ENCODE assay signal across 12 cellular contexts in the genomic region with DNA sequence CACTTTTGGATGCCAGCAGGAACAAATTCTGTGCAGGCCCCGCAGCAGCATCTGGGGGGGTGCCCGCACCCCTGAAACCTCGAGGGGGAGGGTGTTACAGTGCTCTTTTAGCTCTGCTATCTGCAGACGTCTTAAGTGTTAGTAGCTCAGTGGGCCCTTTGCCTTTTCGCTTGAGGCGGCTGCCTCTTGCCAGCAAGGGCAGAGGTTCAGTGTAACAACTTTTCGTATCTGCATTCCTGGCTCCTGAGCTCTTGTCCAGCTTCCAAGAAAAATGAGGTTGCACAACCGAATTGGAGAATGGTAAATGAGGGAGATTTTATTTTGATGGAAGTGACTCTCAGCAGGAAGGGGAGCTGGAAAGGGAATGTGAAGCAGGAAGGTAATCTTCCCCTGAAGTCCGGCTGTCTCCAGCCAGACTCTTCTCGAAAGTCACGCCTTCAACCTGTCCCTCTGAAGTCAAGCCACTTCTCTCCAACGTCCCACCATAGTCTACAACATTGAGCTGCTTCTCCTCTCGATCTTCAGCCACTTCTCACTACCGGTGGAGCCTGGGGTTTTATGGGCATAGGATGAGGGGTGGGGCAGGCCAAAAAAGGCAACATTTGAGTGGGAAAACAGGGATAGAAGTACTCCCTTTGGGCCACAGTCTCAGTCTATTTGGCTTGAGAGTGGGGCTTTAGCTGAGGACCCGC. TPM values are rescaled to one million over a fixed set of nuclear protein-coding genes. Genes with fewer than 3 reads are reported as not detected.
A peak's percentile ranks its signal among the peaks of the same experiment; 100 is the strongest.
DNase-seq lines count a peak whose midpoint lies in the region; ATAC-seq and TF ChIP-seq lines count a peak whose summit lies in the region.
"Had no signal": no experiment of that assay in that cellular context is flagged by ENCODE, and none has a peak within 500 bp of the region (broad histone marks: within the 10 kb centered on the region; RNA-seq: fewer than 3 reads in every experiment).

No MANE protein-coding gene starts in this region.

- intact Hi-C loops in A673 (cut with micrococcal nuclease; ENCODE audit: unreplicated experiment) (no loop called here), spleen (cut with DNase I; ENCODE audit: low total_unique reads) (no loop called here)
- intact Hi-C loops in activated naive CD4-positive, alpha-beta T cell treated with anti-CD3 and anti-CD28 coated beads for 36 hours (cut with micrococcal nuclease): no loop called here

- no peak for TF ChIP-seq POLR2A in spleen (IDR thresholded peaks at IDR 0.05)

- BruUV-seq in A673 (replicated peaks; lab: Mats Ljungman, UMichigan): no TSS peak

- no peak overlapping the region for H3K27ac ChIP-seq in A673 (ENCODE audit: low read depth, low read length, poor library complexity, severe bottlenecking)
- no peak overlapping the region for H3K27ac ChIP-seq in spleen
- H3K27ac ChIP-seq: A549 had no signal

- H3K4me1 ChIP-seq in A673 (ENCODE audit: insufficient read depth, low read length, poor library complexity, severe bottlenecking) (peaks cover 10% of the 10 kb centered on the region), spleen (no peaks in the 10 kb centered on the region)
- H3K4me1 ChIP-seq: A549 had no signal

- H3K36me3 Mint-ChIP-seq in activated naive CD4-positive, alpha-beta T cell treated with anti-CD3 and anti-CD28 coated beads for 36 hours (ENCODE audit: low read depth): peaks cover 12% of the 10 kb centered on the region

- H3K36me3 ChIP-seq in A673 (ENCODE audit: insufficient read depth, low read length, poor library complexity, severe bottlenecking) (no peaks in the 10 kb centered on the region), MG63 (no peaks in the 10 kb centered on the region), spleen (peaks cover 0 to 8% (median 0%) of the 10 kb centered on the region in 6 donors)

- H3K27me3 Mint-ChIP-seq in activated naive CD4-positive, alpha-beta T cell treated with anti-CD3 and anti-CD28 coated beads for 36 hours (ENCODE audit: low read depth): no peaks in the 10 kb centered on the region
- H3K27me3 Mint-ChIP-seq: dendritic cell treated with granulocyte-macrophage colony-stimulating factor and Interleukin-4, amounts not matched to agents 40 ng/mL and 50 ng/mL, for 4 days had no signal

- H3K27me3 ChIP-seq in A673 (replicated peaks; ENCODE audit: insufficient read depth, low read depth, low read length, poor library complexity): no peaks in the 10 kb centered on the region
- no peaks in the 10 kb centered on the region for H3K27me3 ChIP-seq in MG63
- no peaks in the 10 kb centered on the region for H3K27me3 ChIP-seq in spleen (replicated peaks in 1 of 7)

- H3K4me3 Mint-ChIP-seq in activated naive CD4-positive, alpha-beta T cell treated with anti-CD3 and anti-CD28 coated beads for 36 hours: no peak overlapping the region
- H3K4me3 Mint-ChIP-seq: dendritic cell treated with granulocyte-macrophage colony-stimulating factor and Interleukin-4, amounts not matched to agents 40 ng/mL and 50 ng/mL, for 4 days had no signal

- TF ChIP-seq CTCF in A673 (conservative IDR thresholded peaks at IDR 0.05; ENCODE audit: low read depth, low read length): no peak
- no peak for TF ChIP-seq CTCF in spleen (IDR thresholded peaks at IDR 0.05 in 8 of 11, conservative IDR thresholded peaks at IDR 0.05 in 3 of 11)

- no peak overlapping the region for H3K27ac Mint-ChIP-seq in activated naive CD4-positive, alpha-beta T cell treated with anti-CD3 and anti-CD28 coated beads for 36 hours
- H3K27ac Mint-ChIP-seq: dendritic cell treated with granulocyte-macrophage colony-stimulating factor and Interleukin-4, amounts not matched to agents 40 ng/mL and 50 ng/mL, for 4 days had no signal

- no peaks in the 10 kb centered on the region for H3K9me3 Mint-ChIP-seq in activated naive CD4-positive, alpha-beta T cell treated with anti-CD3 and anti-CD28 coated beads for 36 hours
- H3K9me3 Mint-ChIP-seq: dendritic cell treated with granulocyte-macrophage colony-stimulating factor and Interleukin-4, amounts not matched to agents 40 ng/mL and 50 ng/mL, for 4 days had no signal

- POLR2A ChIA-PET in A673 (lab: Charles Lee; ENCODE audit: low non-redundant PET): no interaction called here

- WGBS in spleen, 5 donors: 84 to 95% (median 93%) methylated on average over 14 to 15 of the region's 15 CpGs

- no peaks in the 10 kb centered on the region for H3K4me1 Mint-ChIP-seq in activated naive CD4-positive, alpha-beta T cell treated with anti-CD3 and anti-CD28 coated beads for 36 hours (ENCODE audit: low read depth)

- H3K9me3 ChIP-seq in A673 (ENCODE audit: low read depth, low read length, poor library complexity, severe bottlenecking) (no peaks in the 10 kb centered on the region), MG63 (no peaks in the 10 kb centered on the region), spleen (no peaks in the 10 kb centered on the region)
- H3K9me3 ChIP-seq: A549 had no signal

- CTCF ChIA-PET in A673 (lab: Charles Lee): no interaction called here
- CTCF ChIA-PET in activated naive CD4-positive, alpha-beta T cell treated with anti-CD3 and anti-CD28 coated beads for 36 hours (lab: Charles Lee): no interaction called here

- ATAC-seq in HG03460 (IDR thresholded peaks at IDR 0.05; ENCODE audit: unreplicated experiment): no peak
- ATAC-seq: A549; activated CD4-positive, CD25-positive, alpha-beta regulatory T cell treated with anti-CD3 and anti-CD28 coated beads, Interleukin-2, amount 50 U/mL, for 24 hours had no signal

- no peak overlapping the region for H3K4me3 ChIP-seq in A673 (ENCODE audit: low read depth, low read length, poor library complexity, severe bottlenecking)
- no peak overlapping the region for H3K4me3 ChIP-seq in MG63
- no peak overlapping the region for H3K4me3 ChIP-seq in spleen
- H3K4me3 ChIP-seq: A549 had no signal

- DNase-seq in A673 (ENCODE audit: low spot score) (peak; percentile 5), MG63 (peak; percentile 65), fibroblast of gingiva (ENCODE audit: low read depth) (peak; percentile 81), non-pigmented ciliary epithelial cell (ENCODE audit: low read depth) (peak; percentile 31), spleen (no peak), NCI-H1436 (lab: John Stamatoyannopoulos, UW) (no peak)
- no peak for DNase-seq in activated naive CD4-positive, alpha-beta T cell treated with anti-CD3 and anti-CD28 coated beads for 36 hours
- DNase-seq: NCI-H510A treated with DMSO at 0.1 percent for 48 hours had no signal

RNA-seq across cellular contexts. Expression of gene TAS2R50, which starts 17.8 kb away (rescaled TPM):
- total RNA-seq in A673 (2021) (1.6 and 2.7 TPM in 2 replicates), spleen (1 to 10 TPM; 2.2 to 7.1 (median 4.4) TPM)
- total RNA-seq in MG63 (2014; rRNA removed; shearing (Covaris generic); ENCODE audit: low replicate concordance): not detected in 2 replicates
- total RNA-seq in activated naive CD4-positive, alpha-beta T cell treated with anti-CD3 and anti-CD28 coated beads for 36 hours: under 1 TPM in 1 of 2 experiments, not detected in 1; 0.36 TPM
- under 1 TPM in 1 of 3 donors, not detected in 2; 0.10 TPM for polyA plus RNA-seq in spleen

RNA-seq across cellular contexts. Expression of gene TAS2R20, which starts 29.2 kb away (rescaled TPM):
- total RNA-seq in A673 (2021): 2.7 and 3.0 TPM in 2 replicates
- not detected in 2 replicates for total RNA-seq in MG63 (2014; rRNA removed; shearing (Covaris generic); ENCODE audit: low replicate concordance)
- under 1 TPM; 0.54 to 0.60 TPM for total RNA-seq in activated naive CD4-positive, alpha-beta T cell treated with anti-CD3 and anti-CD28 coated beads for 36 hours
- 1 to 10 TPM; 2.1 to 9.8 (median 5.8) TPM for total RNA-seq in spleen
- polyA plus RNA-seq in spleen: under 1 TPM; 0.24 to 0.32 (median 0.27) TPM

RNA-seq across cellular contexts. Expression of gene TAS2R14, which starts 29.8 kb away (rescaled TPM):
- 3.4 and 3.6 TPM in 2 replicates for total RNA-seq in A673 (2021)
- 0.12 and 2.6 TPM in 2 replicates for total RNA-seq in MG63 (2014; rRNA removed; shearing (Covaris generic); ENCODE audit: low replicate concordance)
- under 1 TPM; 0.36 to 0.49 TPM for total RNA-seq in activated naive CD4-positive, alpha-beta T cell treated with anti-CD3 and anti-CD28 coated beads for 36 hours
- 10 to 100 TPM in 1 of 7 donors, 1 to 10 TPM in 6; 2.5 to 10.3 (median 5.9) TPM for total RNA-seq in spleen
- polyA plus RNA-seq in spleen: 1 to 10 TPM; 1.6 to 2.5 (median 1.6) TPM

RNA-seq across cellular contexts. Expression of gene PRH2, which starts 39.9 kb away (rescaled TPM):
- total RNA-seq in A673 (2021) (not detected in 2 replicates), spleen (not detected)
- total RNA-seq in MG63 (2014; rRNA removed; shearing (Covaris generic); ENCODE audit: low replicate concordance): not detected in 2 replicates
- not detected for total RNA-seq in activated naive CD4-positive, alpha-beta T cell treated with anti-CD3 and anti-CD28 coated beads for 36 hours
- polyA plus RNA-seq in spleen: under 1 TPM in 2 of 3 donors, not detected in 1; 0.14 to 0.32 TPM

RNA-seq across cellular contexts. Expression of gene TAS2R19, which starts 53.5 kb away (rescaled TPM):
- total RNA-seq in A673 (2021) (4.8 and 5.2 TPM in 2 replicates), spleen (10 to 100 TPM in 2 of 7 donors, 1 to 10 TPM in 5; 4.1 to 13.8 (median 9.1) TPM)
- not detected in 2 replicates for total RNA-seq in MG63 (2014; rRNA removed; shearing (Covaris generic); ENCODE audit: low replicate concordance)
- total RNA-seq in activated naive CD4-positive, alpha-beta T cell treated with anti-CD3 and anti-CD28 coated beads for 36 hours: under 1 TPM; 0.77 to 0.98 TPM
- under 1 TPM in 2 of 3 donors, not detected in 1; 0.38 to 0.53 TPM for polyA plus RNA-seq in spleen

Comparison
In these comparisons a context has a peak if more than half of its experiments do, and no peak if none do; other contexts are left out.
1. DNase-seq: peak in A673 (single experiment), MG63 (single experiment), fibroblast of gingiva (single experiment) and non-pigmented ciliary epithelial cell (single experiment); none in activated naive CD4-positive, alpha-beta T cell treated with anti-CD3 and anti-CD28 coated beads for 36 hours (single experiment), spleen (single experiment) and NCI-H1436 (single experiment).